ENCODE assay signal across 1 cellular context in the genomic region with DNA sequence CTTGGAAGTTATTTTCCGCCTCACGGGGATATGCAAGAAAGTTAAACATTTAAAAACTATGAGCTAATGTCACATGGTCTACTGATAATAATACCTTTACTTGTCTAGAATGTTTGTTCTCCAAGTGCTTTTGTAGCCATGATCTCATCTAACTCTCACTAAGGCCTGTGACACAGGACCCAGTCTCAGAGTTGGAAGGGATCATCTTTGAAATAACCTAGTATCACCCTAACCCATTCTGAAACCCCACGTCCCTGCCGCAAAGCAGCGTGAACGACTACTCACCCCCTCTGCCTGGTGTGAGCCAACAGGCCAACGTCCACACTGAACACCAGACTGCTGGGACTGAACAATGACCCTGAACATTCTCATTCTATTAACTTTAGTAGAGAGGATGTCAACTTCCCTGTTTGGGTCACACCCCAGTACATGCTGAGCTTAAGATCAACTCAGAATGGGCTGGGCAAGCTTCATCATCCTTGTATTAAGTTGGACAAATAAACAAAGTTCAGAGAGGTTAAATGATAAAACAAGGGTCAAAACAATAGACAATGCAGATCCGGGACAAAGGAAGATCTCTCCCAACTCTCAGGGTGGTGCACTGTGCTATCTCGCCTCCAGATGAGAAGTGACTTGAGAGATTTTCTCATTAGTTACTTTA.
TF ChIP-seq lines count a peak whose summit lies in the region.

No MANE protein-coding gene starts in this region.

TF ChIP-seq in HepG2, 621 proteins besides CTCF, POLR2A, EP300 and RAD21 (continued from another document and continues in another):
- TF ChIP-seq, protein P1, sequence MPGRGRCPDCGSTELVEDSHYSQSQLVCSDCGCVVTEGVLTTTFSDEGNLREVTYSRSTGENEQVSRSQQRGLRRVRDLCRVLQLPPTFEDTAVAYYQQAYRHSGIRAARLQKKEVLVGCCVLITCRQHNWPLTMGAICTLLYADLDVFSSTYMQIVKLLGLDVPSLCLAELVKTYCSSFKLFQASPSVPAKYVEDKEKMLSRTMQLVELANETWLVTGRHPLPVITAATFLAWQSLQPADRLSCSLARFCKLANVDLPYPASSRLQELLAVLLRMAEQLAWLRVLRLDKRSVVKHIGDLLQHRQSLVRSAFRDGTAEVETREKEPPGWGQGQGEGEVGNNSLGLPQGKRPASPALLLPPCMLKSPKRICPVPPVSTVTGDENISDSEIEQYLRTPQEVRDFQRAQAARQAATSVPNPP (CRISPR knock-in tag; IDR thresholded peaks at IDR 0.05) = no peak; the same call in 1 of the 2 replicates
- TF ChIP-seq TSC22D2 (CRISPR knock-in tag; IDR thresholded peaks at IDR 0.05; ENCODE audit: borderline replicate concordance) = peak; percentile 6; the same call in 1 of the 2 replicates
- TF ChIP-seq SMARCE1 (IDR thresholded peaks at IDR 0.05; ENCODE audit: borderline replicate concordance) = no peak
- peak; percentile 76; the same call in 1 of the 2 replicates for TF ChIP-seq ZNF878 (CRISPR knock-in tag; IDR thresholded peaks at IDR 0.05)
- TF ChIP-seq ZNF468 (CRISPR knock-in tag; IDR thresholded peaks at IDR 0.05) = 0 out of 2 replicates have a peak, but pooled peaks have one; percentile 0
- TF ChIP-seq NCOA2 (CRISPR knock-in tag; IDR thresholded peaks at IDR 0.05) = peak; percentile 82
- TF ChIP-seq SIN3B (IDR thresholded peaks at IDR 0.05; ENCODE audit: low read length) = 0 out of 2 replicates have a peak, but pooled peaks have one; percentile 15
- no peak for TF ChIP-seq ZFP82 (CRISPR knock-in tag; IDR thresholded peaks at IDR 0.05; ENCODE audit: borderline replicate concordance)
- TF ChIP-seq ZSCAN12 (CRISPR knock-in tag; IDR thresholded peaks at IDR 0.05) = no peak
- TF ChIP-seq, protein P2, sequence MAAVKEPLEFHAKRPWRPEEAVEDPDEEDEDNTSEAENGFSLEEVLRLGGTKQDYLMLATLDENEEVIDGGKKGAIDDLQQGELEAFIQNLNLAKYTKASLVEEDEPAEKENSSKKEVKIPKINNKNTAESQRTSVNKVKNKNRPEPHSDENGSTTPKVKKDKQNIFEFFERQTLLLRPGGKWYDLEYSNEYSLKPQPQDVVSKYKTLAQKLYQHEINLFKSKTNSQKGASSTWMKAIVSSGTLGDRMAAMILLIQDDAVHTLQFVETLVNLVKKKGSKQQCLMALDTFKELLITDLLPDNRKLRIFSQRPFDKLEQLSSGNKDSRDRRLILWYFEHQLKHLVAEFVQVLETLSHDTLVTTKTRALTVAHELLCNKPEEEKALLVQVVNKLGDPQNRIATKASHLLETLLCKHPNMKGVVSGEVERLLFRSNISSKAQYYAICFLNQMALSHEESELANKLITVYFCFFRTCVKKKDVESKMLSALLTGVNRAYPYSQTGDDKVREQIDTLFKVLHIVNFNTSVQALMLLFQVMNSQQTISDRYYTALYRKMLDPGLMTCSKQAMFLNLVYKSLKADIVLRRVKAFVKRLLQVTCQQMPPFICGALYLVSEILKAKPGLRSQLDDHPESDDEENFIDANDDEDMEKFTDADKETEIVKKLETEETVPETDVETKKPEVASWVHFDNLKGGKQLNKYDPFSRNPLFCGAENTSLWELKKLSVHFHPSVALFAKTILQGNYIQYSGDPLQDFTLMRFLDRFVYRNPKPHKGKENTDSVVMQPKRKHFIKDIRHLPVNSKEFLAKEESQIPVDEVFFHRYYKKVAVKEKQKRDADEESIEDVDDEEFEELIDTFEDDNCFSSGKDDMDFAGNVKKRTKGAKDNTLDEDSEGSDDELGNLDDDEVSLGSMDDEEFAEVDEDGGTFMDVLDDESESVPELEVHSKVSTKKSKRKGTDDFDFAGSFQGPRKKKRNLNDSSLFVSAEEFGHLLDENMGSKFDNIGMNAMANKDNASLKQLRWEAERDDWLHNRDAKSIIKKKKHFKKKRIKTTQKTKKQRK (IDR thresholded peaks at IDR 0.05; ENCODE audit: low read length) = no peak
- peak; percentile 97 for TF ChIP-seq NR2F6 (IDR thresholded peaks at IDR 0.05)
- peak; percentile 92; the same call in 1 of the 2 replicates for TF ChIP-seq NR2F6 (CRISPR knock-in tag; IDR thresholded peaks at IDR 0.05)
- TF ChIP-seq ZNF296 (CRISPR knock-in tag; conservative IDR thresholded peaks at IDR 0.05) = no peak
- TF ChIP-seq ZFY (CRISPR knock-in tag; IDR thresholded peaks at IDR 0.05) = peak; percentile 56; the same call in 1 of the 2 replicates
- peak; percentile 64; the same call in 1 of the 2 replicates for TF ChIP-seq FOXK2 (IDR thresholded peaks at IDR 0.05)
- no peak for TF ChIP-seq ZNF460 (CRISPR knock-in tag; IDR thresholded peaks at IDR 0.05; ENCODE audit: borderline replicate concordance)
- TF ChIP-seq ZSCAN31 (CRISPR knock-in tag; IDR thresholded peaks at IDR 0.05; ENCODE audit: low read depth) = no peak
- TF ChIP-seq, protein P3, sequence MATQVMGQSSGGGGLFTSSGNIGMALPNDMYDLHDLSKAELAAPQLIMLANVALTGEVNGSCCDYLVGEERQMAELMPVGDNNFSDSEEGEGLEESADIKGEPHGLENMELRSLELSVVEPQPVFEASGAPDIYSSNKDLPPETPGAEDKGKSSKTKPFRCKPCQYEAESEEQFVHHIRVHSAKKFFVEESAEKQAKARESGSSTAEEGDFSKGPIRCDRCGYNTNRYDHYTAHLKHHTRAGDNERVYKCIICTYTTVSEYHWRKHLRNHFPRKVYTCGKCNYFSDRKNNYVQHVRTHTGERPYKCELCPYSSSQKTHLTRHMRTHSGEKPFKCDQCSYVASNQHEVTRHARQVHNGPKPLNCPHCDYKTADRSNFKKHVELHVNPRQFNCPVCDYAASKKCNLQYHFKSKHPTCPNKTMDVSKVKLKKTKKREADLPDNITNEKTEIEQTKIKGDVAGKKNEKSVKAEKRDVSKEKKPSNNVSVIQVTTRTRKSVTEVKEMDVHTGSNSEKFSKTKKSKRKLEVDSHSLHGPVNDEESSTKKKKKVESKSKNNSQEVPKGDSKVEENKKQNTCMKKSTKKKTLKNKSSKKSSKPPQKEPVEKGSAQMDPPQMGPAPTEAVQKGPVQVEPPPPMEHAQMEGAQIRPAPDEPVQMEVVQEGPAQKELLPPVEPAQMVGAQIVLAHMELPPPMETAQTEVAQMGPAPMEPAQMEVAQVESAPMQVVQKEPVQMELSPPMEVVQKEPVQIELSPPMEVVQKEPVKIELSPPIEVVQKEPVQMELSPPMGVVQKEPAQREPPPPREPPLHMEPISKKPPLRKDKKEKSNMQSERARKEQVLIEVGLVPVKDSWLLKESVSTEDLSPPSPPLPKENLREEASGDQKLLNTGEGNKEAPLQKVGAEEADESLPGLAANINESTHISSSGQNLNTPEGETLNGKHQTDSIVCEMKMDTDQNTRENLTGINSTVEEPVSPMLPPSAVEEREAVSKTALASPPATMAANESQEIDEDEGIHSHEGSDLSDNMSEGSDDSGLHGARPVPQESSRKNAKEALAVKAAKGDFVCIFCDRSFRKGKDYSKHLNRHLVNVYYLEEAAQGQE (IDR thresholded peaks at IDR 0.05; ENCODE audit: borderline replicate concordance in 1 of 2, low read depth in 1 of 2, low read length in 2 of 2) = peak in 1 of 2 experiments; percentile 59; a peak in 1 of 4 replicates
- TF ChIP-seq, protein P4, sequence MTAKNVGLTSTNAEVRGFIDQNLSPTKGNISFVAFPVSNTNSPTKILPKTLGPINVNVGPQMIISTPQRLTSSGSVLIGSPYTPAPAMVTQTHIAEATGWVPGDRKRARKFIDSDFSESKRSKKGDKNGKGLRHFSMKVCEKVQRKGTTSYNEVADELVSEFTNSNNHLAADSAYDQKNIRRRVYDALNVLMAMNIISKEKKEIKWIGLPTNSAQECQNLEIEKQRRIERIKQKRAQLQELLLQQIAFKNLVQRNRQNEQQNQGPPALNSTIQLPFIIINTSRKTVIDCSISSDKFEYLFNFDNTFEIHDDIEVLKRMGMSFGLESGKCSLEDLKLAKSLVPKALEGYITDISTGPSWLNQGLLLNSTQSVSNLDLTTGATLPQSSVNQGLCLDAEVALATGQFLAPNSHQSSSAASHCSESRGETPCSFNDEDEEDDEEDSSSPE (CRISPR knock-in tag; IDR thresholded peaks at IDR 0.05) = peak; percentile 41; the same call in 1 of the 2 replicates
- peak; percentile 68 for TF ChIP-seq SKI (IDR thresholded peaks at IDR 0.05; ENCODE audit: partially characterized antibody)
- TF ChIP-seq ZNF709 (CRISPR knock-in tag; IDR thresholded peaks at IDR 0.05) = no peak
- no peak for TF ChIP-seq ZNF451 (CRISPR knock-in tag; IDR thresholded peaks at IDR 0.05)
- TF ChIP-seq SRF (IDR thresholded peaks at IDR 0.05; ENCODE audit: low read depth, low read length) = 0 out of 2 replicates have a peak, but pooled peaks have one; percentile 15
- TF ChIP-seq HNRNPL (IDR thresholded peaks at IDR 0.05; ENCODE audit: low read depth, low read length) = no peak
- TF ChIP-seq ZNF746 (CRISPR knock-in tag; IDR thresholded peaks at IDR 0.05) = peak; percentile 35; the same call in 1 of the 2 replicates
- TF ChIP-seq, protein P5, sequence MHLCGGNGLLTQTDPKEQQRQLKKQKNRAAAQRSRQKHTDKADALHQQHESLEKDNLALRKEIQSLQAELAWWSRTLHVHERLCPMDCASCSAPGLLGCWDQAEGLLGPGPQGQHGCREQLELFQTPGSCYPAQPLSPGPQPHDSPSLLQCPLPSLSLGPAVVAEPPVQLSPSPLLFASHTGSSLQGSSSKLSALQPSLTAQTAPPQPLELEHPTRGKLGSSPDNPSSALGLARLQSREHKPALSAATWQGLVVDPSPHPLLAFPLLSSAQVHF (CRISPR knock-in tag; IDR thresholded peaks at IDR 0.05) = no peak
- TF ChIP-seq TCF7 (IDR thresholded peaks at IDR 0.05; ENCODE audit: low read depth) = peak; percentile 80
- TF ChIP-seq, protein P6, sequence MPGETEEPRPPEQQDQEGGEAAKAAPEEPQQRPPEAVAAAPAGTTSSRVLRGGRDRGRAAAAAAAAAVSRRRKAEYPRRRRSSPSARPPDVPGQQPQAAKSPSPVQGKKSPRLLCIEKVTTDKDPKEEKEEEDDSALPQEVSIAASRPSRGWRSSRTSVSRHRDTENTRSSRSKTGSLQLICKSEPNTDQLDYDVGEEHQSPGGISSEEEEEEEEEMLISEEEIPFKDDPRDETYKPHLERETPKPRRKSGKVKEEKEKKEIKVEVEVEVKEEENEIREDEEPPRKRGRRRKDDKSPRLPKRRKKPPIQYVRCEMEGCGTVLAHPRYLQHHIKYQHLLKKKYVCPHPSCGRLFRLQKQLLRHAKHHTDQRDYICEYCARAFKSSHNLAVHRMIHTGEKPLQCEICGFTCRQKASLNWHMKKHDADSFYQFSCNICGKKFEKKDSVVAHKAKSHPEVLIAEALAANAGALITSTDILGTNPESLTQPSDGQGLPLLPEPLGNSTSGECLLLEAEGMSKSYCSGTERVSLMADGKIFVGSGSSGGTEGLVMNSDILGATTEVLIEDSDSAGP (CRISPR knock-in tag; IDR thresholded peaks at IDR 0.05; ENCODE audit: borderline replicate concordance) = peak; percentile 16; the same call in 1 of the 2 replicates
- no peak for TF ChIP-seq CAMTA2 (CRISPR knock-in tag; IDR thresholded peaks at IDR 0.05; ENCODE audit: borderline replicate concordance)
- TF ChIP-seq SCMH1 (CRISPR knock-in tag; IDR thresholded peaks at IDR 0.05; ENCODE audit: borderline replicate concordance) = no peak
- TF ChIP-seq GZF1 (CRISPR knock-in tag; IDR thresholded peaks at IDR 0.05) = no peak
- TF ChIP-seq SP5 (CRISPR knock-in tag; IDR thresholded peaks at IDR 0.05; ENCODE audit: borderline replicate concordance, low read depth) = peak; percentile 88; the same call in 1 of the 2 replicates
- no peak for TF ChIP-seq ZNF432 (CRISPR knock-in tag; IDR thresholded peaks at IDR 0.05; ENCODE audit: borderline replicate concordance)
- no peak for TF ChIP-seq ZNF557 (CRISPR knock-in tag; IDR thresholded peaks at IDR 0.05)
- TF ChIP-seq, protein P7, sequence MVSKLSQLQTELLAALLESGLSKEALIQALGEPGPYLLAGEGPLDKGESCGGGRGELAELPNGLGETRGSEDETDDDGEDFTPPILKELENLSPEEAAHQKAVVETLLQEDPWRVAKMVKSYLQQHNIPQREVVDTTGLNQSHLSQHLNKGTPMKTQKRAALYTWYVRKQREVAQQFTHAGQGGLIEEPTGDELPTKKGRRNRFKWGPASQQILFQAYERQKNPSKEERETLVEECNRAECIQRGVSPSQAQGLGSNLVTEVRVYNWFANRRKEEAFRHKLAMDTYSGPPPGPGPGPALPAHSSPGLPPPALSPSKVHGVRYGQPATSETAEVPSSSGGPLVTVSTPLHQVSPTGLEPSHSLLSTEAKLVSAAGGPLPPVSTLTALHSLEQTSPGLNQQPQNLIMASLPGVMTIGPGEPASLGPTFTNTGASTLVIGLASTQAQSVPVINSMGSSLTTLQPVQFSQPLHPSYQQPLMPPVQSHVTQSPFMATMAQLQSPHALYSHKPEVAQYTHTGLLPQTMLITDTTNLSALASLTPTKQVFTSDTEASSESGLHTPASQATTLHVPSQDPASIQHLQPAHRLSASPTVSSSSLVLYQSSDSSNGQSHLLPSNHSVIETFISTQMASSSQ (IDR thresholded peaks at IDR 0.05; ENCODE audit: low read depth) = 0 out of 2 replicates have a peak, but pooled peaks have one; percentile 33
- TF ChIP-seq, protein P7 (CRISPR knock-in tag; IDR thresholded peaks at IDR 0.05; ENCODE audit: borderline replicate concordance) = peak; percentile 34; the same call in 1 of the 2 replicates
- TF ChIP-seq, protein P8, sequence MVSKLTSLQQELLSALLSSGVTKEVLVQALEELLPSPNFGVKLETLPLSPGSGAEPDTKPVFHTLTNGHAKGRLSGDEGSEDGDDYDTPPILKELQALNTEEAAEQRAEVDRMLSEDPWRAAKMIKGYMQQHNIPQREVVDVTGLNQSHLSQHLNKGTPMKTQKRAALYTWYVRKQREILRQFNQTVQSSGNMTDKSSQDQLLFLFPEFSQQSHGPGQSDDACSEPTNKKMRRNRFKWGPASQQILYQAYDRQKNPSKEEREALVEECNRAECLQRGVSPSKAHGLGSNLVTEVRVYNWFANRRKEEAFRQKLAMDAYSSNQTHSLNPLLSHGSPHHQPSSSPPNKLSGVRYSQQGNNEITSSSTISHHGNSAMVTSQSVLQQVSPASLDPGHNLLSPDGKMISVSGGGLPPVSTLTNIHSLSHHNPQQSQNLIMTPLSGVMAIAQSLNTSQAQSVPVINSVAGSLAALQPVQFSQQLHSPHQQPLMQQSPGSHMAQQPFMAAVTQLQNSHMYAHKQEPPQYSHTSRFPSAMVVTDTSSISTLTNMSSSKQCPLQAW (CRISPR knock-in tag; IDR thresholded peaks at IDR 0.05) = peak; percentile 52; the same call in 1 of the 2 replicates
- no peak for TF ChIP-seq SP1 (IDR thresholded peaks at IDR 0.05)
- TF ChIP-seq SP1 (CRISPR knock-in tag; IDR thresholded peaks at IDR 0.05) = no peak
